Comparison of ENCODE assay signal across 8 cellular contexts in the genomic region with DNA sequence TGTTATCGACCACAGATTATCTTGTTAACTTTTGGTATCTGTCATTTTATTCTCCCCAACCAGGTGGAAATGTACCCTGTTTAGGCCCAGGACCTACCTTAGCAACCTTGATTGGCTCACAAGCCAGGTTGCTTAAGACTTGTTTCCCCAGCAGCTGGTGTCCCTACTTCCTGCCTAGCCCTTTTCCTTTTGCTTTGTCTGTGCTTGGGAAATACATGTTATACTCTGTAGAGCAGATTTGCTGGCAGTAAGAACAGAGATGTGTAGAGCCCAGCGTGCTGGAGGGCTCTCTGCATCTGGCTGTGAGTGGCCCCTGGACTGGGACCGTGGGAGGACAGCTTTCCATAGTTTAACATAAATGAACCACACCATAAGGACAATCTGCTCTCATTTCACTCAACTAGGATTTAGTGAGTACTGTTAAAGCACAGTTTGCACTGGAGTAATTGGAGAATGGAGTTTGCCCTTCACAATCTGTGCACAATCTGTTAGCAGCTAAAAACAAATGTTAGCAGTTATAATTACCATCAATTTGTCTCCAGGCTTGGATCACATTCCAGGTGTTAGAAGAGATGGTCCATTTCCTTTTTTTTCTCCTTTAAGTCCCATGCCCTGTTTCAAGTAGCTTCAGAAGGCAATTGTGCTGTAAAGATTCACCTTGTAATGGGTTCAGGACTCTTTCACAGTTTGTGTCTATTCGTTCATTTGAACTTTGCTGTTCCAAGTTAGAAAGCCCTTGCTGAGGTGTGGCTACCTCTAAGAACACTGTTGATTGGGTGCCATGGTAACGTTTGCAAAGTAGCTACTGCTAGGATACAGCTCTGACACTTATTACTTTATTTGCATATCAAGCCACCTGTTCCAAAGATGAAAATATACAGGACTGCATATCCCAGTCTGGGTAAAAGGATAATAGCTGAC. TPM values are rescaled to one million over a fixed set of nuclear protein-coding genes. Genes with fewer than 3 reads are reported as not detected.
DNase-seq lines count a peak whose midpoint lies in the region; ATAC-seq and TF ChIP-seq lines count a peak whose summit lies in the region.

A gene with protein sequence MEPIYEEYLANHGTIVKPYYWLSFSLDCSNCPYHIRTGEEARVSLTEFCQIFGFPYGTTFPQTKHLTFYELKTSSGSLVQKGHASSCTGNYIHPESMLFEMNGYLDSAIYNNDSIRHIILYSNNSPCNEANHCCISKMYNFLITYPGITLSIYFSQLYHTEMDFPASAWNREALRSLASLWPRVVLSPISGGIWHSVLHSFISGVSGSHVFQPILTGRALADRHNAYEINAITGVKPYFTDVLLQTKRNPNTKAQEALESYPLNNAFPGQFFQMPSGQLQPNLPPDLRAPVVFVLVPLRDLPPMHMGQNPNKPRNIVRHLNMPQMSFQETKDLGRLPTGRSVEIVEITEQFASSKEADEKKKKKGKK (minus strand): TSS at position 770 of the 921 bp plus-strand sequence. CDS start 4,535 bp downstream, outside the sequence.

- no peak for TF ChIP-seq EP300 in upper lobe of left lung (IDR thresholded peaks at IDR 0.05)

- peaks cover 32% of the 10 kb centered on the region for H3K4me1 Mint-ChIP-seq in endothelial cell (ENCODE audit: unreplicated experiment)

- no peaks in the 10 kb centered on the region for H3K27me3 Mint-ChIP-seq in endothelial cell (ENCODE audit: unreplicated experiment)

- H3K9me3 Mint-ChIP-seq in endothelial cell (ENCODE audit: unreplicated experiment): no peaks in the 10 kb centered on the region

- TF ChIP-seq POLR2A in upper lobe of left lung (IDR thresholded peaks at IDR 0.05): peak in 1 of 4 donors; percentile 24

- peak within 1 kb of the TSS; percentile 90 for H3K27ac Mint-ChIP-seq in endothelial cell (ENCODE audit: unreplicated experiment)

- peak; percentile 61 to 83 for ATAC-seq in upper lobe of left lung (ENCODE audit: low FRiP score in 2 of 2)
- ATAC-seq in aorta (ENCODE audit: low FRiP score): no peak

- intact Hi-C loops in aorta (cut with DNase I): no loop called here

- H3K4me1 ChIP-seq in upper lobe of left lung (peaks cover 13 to 32% (median 13%) of the 10 kb centered on the region in 4 donors), aorta (ENCODE audit: control insufficient read depth in 1 of 2, insufficient read depth in 2 of 2, low read length in 2 of 2) (no peaks in the 10 kb centered on the region)

- H3K36me3 ChIP-seq in upper lobe of left lung (no peaks in the 10 kb centered on the region), aorta (ENCODE audit: control insufficient read depth in 1 of 2, insufficient read depth in 2 of 2, low read length in 1 of 2) (no peaks in the 10 kb centered on the region), brain microvascular endothelial cell (replicated peaks) (no peaks in the 10 kb centered on the region)

- no peaks in the 10 kb centered on the region for H3K36me3 Mint-ChIP-seq in endothelial cell (ENCODE audit: low read depth, unreplicated experiment)

- H3K9me3 ChIP-seq in upper lobe of left lung: no peaks in the 10 kb centered on the region
- H3K9me3 ChIP-seq in aorta (ENCODE audit: control insufficient read depth, low read length): no peaks in the 10 kb centered on the region

- DNase-seq in stimulated activated CD4-positive, alpha-beta T cell treated with anti-CD3 and anti-CD28 coated beads, Interleukin-15, amount 100 ng/mL, for 24 hours: peak; percentile 6
- no peak for DNase-seq in stimulated activated CD4-positive, alpha-beta T cell treated with anti-CD3 and anti-CD28 coated beads, Interleukin-4, amount 100 ng/mL, for 24 hours
- DNase-seq in NCI-H526 treated with DMSO at 0.1 percent for 48 hours (lab: John Stamatoyannopoulos, UW) (peak; percentile 100), endothelial cell (ENCODE audit: low spot score) (no peak), upper lobe of left lung (peak in 1 of 2 donors; percentile 57), aorta (no peak), brain microvascular endothelial cell (no peak)
- no peak for DNase-seq in stimulated activated naive CD4-positive, alpha-beta T cell treated with Interleukin-2 at 50 U/mL for 16 hours (lab: John Stamatoyannopoulos, UW)

- H3K27ac ChIP-seq in upper lobe of left lung (peak within 1 kb of the TSS; percentile 2 to 65 (median 52)), aorta (ENCODE audit: low read depth in 1 of 2, low read length in 2 of 2) (no peak within 1 kb of the TSS), brain microvascular endothelial cell (no peak within 1 kb of the TSS)

- H3K4me3 Mint-ChIP-seq in endothelial cell (ENCODE audit: unreplicated experiment): no peak within 1 kb of the TSS

- in situ Hi-C loops in brain microvascular endothelial cell (cut with HindIII; ENCODE audit: low pct_ligation_motif_present, low sequenced_read_pairs): no loop called here

- TF ChIP-seq CTCF in endothelial cell (IDR thresholded peaks at IDR 0.05; ENCODE audit: unreplicated experiment): no peak
- TF ChIP-seq CTCF in upper lobe of left lung (IDR thresholded peaks at IDR 0.05): no peak
- TF ChIP-seq CTCF in brain microvascular endothelial cell (IDR thresholded peaks at IDR 0.05; ENCODE audit: low read depth, low read length, missing control alignments): no peak

- 55 to 61% methylated on average over 5 of the region's 5 CpGs for WGBS in upper lobe of left lung, 2 donors
- WGBS in aorta, 2 donors: 77 to 82% methylated on average over 5 of the region's 5 CpGs

- H3K27me3 ChIP-seq in upper lobe of left lung: no peaks in the 10 kb centered on the region
- H3K27me3 ChIP-seq in aorta (ENCODE audit: control insufficient read depth in 1 of 2, insufficient read depth in 2 of 2, low read length in 1 of 2): no peaks in the 10 kb centered on the region
- H3K27me3 ChIP-seq in brain microvascular endothelial cell (replicated peaks): no peaks in the 10 kb centered on the region

- no peak within 1 kb of the TSS for H3K4me3 ChIP-seq in upper lobe of left lung
- no peak within 1 kb of the TSS for H3K4me3 ChIP-seq in aorta (ENCODE audit: low read length in 2 of 2)
- no peak within 1 kb of the TSS for H3K4me3 ChIP-seq in brain microvascular endothelial cell (ENCODE audit: low read depth, low read length)

RNA-seq across cellular contexts. Expression of the gene that starts here (rescaled TPM):
- total RNA-seq in endothelial cell (ENCODE audit: unreplicated experiment) (not detected), upper lobe of left lung (1 to 10 TPM in 3 of 6 donors, under 1 TPM in 3; 0.20 to 5.6 (median 1.9) TPM), aorta (not detected)
- not detected for polyA plus RNA-seq in aorta

Comparison
In these comparisons a context has a peak if more than half of its experiments do, and no peak if none do; other contexts are left out.
1. DNase-seq: peak in stimulated activated CD4-positive, alpha-beta T cell treated with anti-CD3 and anti-CD28 coated beads, Interleukin-15, amount 100 ng/mL, for 24 hours (single experiment) and NCI-H526 treated with DMSO at 0.1 percent for 48 hours (single experiment); none in stimulated activated CD4-positive, alpha-beta T cell treated with anti-CD3 and anti-CD28 coated beads, Interleukin-4, amount 100 ng/mL, for 24 hours (single experiment), endothelial cell (single experiment), stimulated activated naive CD4-positive, alpha-beta T cell treated with Interleukin-2 at 50 U/mL for 16 hours (single experiment), aorta (0 of 2) and brain microvascular endothelial cell (single experiment).
2. H3K27ac ChIP-seq: peak in upper lobe of left lung (4 of 4); none in aorta (0 of 2) and brain microvascular endothelial cell (single experiment).